Comparison of ENCODE assay signal across 8 cellular contexts in genomic region chr6:26199773-26200728, GRCh38.
A peak's percentile ranks its signal among the peaks of the same experiment; 100 is the strongest.
DNase-seq lines count a peak whose midpoint lies in the region; ATAC-seq lines count a peak whose summit lies in the region.

No MANE protein-coding gene starts in this region.

- ATAC-seq in HG03139 (IDR thresholded peaks at IDR 0.05; ENCODE audit: unreplicated experiment) (no peak), HG02678 (IDR thresholded peaks at IDR 0.05; ENCODE audit: unreplicated experiment) (no peak)

- no peaks in the 10 kb centered on the region for H3K4me1 ChIP-seq in NT2/D1 (ENCODE audit: insufficient read depth, insufficient read length)
- peaks cover 8 to 26% of the 10 kb centered on the region in 2 donors for H3K4me1 ChIP-seq in mucosa of rectum (ENCODE audit: control insufficient read depth in 2 of 2, insufficient read depth in 2 of 2, low read length in 2 of 2)

- H3K36me3 ChIP-seq in NT2/D1 (ENCODE audit: insufficient read depth, insufficient read length, low read length) (peaks cover 13% of the 10 kb centered on the region), mucosa of rectum (ENCODE audit: control insufficient read depth in 2 of 2, insufficient read depth in 2 of 2, low read length in 2 of 2) (peaks cover 0 to 2% of the 10 kb centered on the region in 2 donors)

- H3K27ac ChIP-seq in cingulate gyrus (ENCODE audit: low read depth, low read length) (peak overlapping the region; percentile 80), mucosa of rectum (ENCODE audit: low read depth in 2 of 2, low read length in 2 of 2) (peak overlapping the region; percentile 99 to 100)

- no peaks in the 10 kb centered on the region for H3K27me3 ChIP-seq in NT2/D1 (ENCODE audit: insufficient read depth, insufficient read length)
- peaks cover 0 to 5% of the 10 kb centered on the region in 2 donors for H3K27me3 ChIP-seq in mucosa of rectum (ENCODE audit: control insufficient read depth in 2 of 2, insufficient read depth in 2 of 2, low read length in 2 of 2)

- H3K4me3 ChIP-seq in NT2/D1 (ENCODE audit: insufficient read length, low read depth), result peak overlapping the region; percentile 68
- peak overlapping the region; percentile 86 for H3K4me3 ChIP-seq in mucosa of rectum (ENCODE audit: low read length in 2 of 2)

- no peaks in the 10 kb centered on the region for H3K9me3 ChIP-seq in NT2/D1 (ENCODE audit: insufficient read depth, low read length)
- no peaks in the 10 kb centered on the region for H3K9me3 ChIP-seq in mucosa of rectum (ENCODE audit: control insufficient read depth in 2 of 2, low read length in 2 of 2)

- H3K9ac ChIP-seq in NT2/D1 (ENCODE audit: insufficient read length, low read depth), result peak overlapping the region; percentile 88
- H3K9ac ChIP-seq in mucosa of rectum (ENCODE audit: low read depth in 1 of 2, low read length in 2 of 2), result peak overlapping the region; percentile 90 to 98

- peak; percentile 84 for DNase-seq in NCI-H748 treated with DMSO at 0.1 percent for 48 hours (lab: John Stamatoyannopoulos, UW)
- no peak for DNase-seq in NCI-H748 (lab: John Stamatoyannopoulos, UW; ENCODE audit: unreplicated experiment)
- DNase-seq in NT2/D1 (ENCODE audit: low read depth, low spot score), result no peak
- no peak for DNase-seq in nucleus accumbens (lab: John Stamatoyannopoulos, UW)
